ENCODE assay signal across 29 cellular contexts in genomic region chr17:51722994-51723393, GRCh38.
"Had no signal": no experiment of that assay in that cellular context is flagged by ENCODE, and none has a peak within 500 bp of the region (broad histone marks: within the 10 kb centered on the region; RNA-seq: fewer than 3 reads in every experiment).

No MANE protein-coding gene starts in this region.

- H3K36me3 Mint-ChIP-seq: activated naive CD8-positive, alpha-beta T cell treated with anti-CD3 and anti-CD28 coated beads for 36 hours; mesothelial cell of epicardium; naive B cell; stimulated activated memory B cell treated with anti-CD40 and anti-IgM and Interleukin-4, amounts not matched to agents 10 μg/mL and 1 μg/mL and 100 μg/mL, for 72 hours had no signal

- H3K4me3 Mint-ChIP-seq: activated CD4-positive, alpha-beta T cell treated with anti-CD3 and anti-CD28 coated beads for 36 hours; activated naive CD4-positive, alpha-beta T cell treated with anti-CD3 and anti-CD28 coated beads for 36 hours; activated naive CD8-positive, alpha-beta T cell treated with anti-CD3 and anti-CD28 coated beads for 36 hours; activated T-helper 1 cell treated with anti-CD3 and anti-CD28 coated beads, Interleukin-12 subunit alpha, Interleukin-12 subunit beta, Interleukin-2, Interleukin-4 antibody, amounts not matched to agents 30 ng/mL and 10 ng/mL and 1 ng/mL, durations not matched to agents 14 hours and 24 hours and 36 hours; mesothelial cell of epicardium; naive B cell; stimulated activated memory B cell treated with anti-CD40 and anti-IgM and Interleukin-4, amounts not matched to agents 10 μg/mL and 1 μg/mL and 100 μg/mL, for 72 hours; stimulated activated naive CD8-positive, alpha-beta T cell treated with anti-CD3 and anti-CD28 coated beads, Interleukin-15, amount 100 ng/mL, for 72 hours had no signal

- H3K27ac ChIP-seq: adrenal gland, body of pancreas, coronary artery, heart right ventricle, left ventricle myocardium inferior, parathyroid adenoma, psoas muscle, thyroid gland had no signal

- H3K4me1 ChIP-seq: adrenal gland, body of pancreas, heart right ventricle, left ventricle myocardium inferior, parathyroid adenoma, psoas muscle, thyroid gland had no signal

- H3K27me3 Mint-ChIP-seq: activated naive CD8-positive, alpha-beta T cell treated with anti-CD3 and anti-CD28 coated beads for 36 hours had no signal

- H3K9me3 ChIP-seq: adrenal gland, body of pancreas, left ventricle myocardium inferior, psoas muscle, thyroid gland had no signal

- H3K36me3 ChIP-seq: adrenal gland, heart right ventricle, left ventricle myocardium inferior, thyroid gland had no signal

- H3K27ac Mint-ChIP-seq: activated CD4-positive, alpha-beta T cell treated with anti-CD3 and anti-CD28 coated beads for 36 hours; activated naive CD4-positive, alpha-beta T cell treated with anti-CD3 and anti-CD28 coated beads for 36 hours; activated naive CD8-positive, alpha-beta T cell treated with anti-CD3 and anti-CD28 coated beads for 36 hours; activated T-helper 1 cell treated with anti-CD3 and anti-CD28 coated beads, Interleukin-12 subunit alpha, Interleukin-12 subunit beta, Interleukin-2, Interleukin-4 antibody, amounts not matched to agents 30 ng/mL and 10 ng/mL and 1 ng/mL, durations not matched to agents 14 hours and 24 hours and 36 hours; mesothelial cell of epicardium; stimulated activated memory B cell treated with anti-CD40 and anti-IgM and Interleukin-4, amounts not matched to agents 10 μg/mL and 1 μg/mL and 100 μg/mL, for 72 hours; stimulated activated naive CD8-positive, alpha-beta T cell treated with anti-CD3 and anti-CD28 coated beads, Interleukin-15, amount 100 ng/mL, for 72 hours had no signal

- H3K4me1 Mint-ChIP-seq: activated CD4-positive, alpha-beta T cell treated with anti-CD3 and anti-CD28 coated beads for 36 hours; activated naive CD8-positive, alpha-beta T cell treated with anti-CD3 and anti-CD28 coated beads for 36 hours; mesothelial cell of epicardium; naive B cell; stimulated activated naive CD8-positive, alpha-beta T cell treated with anti-CD3 and anti-CD28 coated beads, Interleukin-15, amount 100 ng/mL, for 72 hours had no signal

- DNase-seq: activated CD4-positive, alpha-beta T cell treated with anti-CD3 and anti-CD28 coated beads for 36 hours; activated CD4-positive, alpha-beta T cell treated with anti-CD3 and anti-CD28 coated beads, Interleukin-2, amount 50 U/mL, for 4 hours; activated CD4-positive, CD25-positive, alpha-beta regulatory T cell; activated effector memory CD4-positive, alpha-beta T cell treated with anti-CD3 and anti-CD28 coated beads, Interleukin-2, amount 50 U/mL, for 16 hours; activated naive CD4-positive, alpha-beta T cell treated with anti-CD3 and anti-CD28 coated beads for 36 hours; activated naive CD8-positive, alpha-beta T cell treated with anti-CD3 and anti-CD28 coated beads for 36 hours; adrenal gland; aorta; body of pancreas; effector memory CD4-positive, alpha-beta T cell; erythroblast; foreskin fibroblast; heart right ventricle; left ventricle myocardium inferior; naive B cell; nucleus accumbens; psoas muscle; stimulated activated CD4-positive, alpha-beta T cell treated with anti-CD3 and anti-CD28 coated beads, Interleukin-1b, Interleukin-23, amount 100 ng/mL, for 48 hours; stimulated activated CD4-positive, alpha-beta T cell treated with anti-CD3 and anti-CD28 coated beads, Interleukin-4, amount 100 ng/mL, for 4 hours; stimulated activated CD8-positive, alpha-beta memory T cell treated with anti-CD3 and anti-CD28 coated beads, Interleukin-4, amount 100 ng/mL, for 48 hours; stimulated activated naive CD8-positive, alpha-beta T cell treated with anti-CD3 and anti-CD28 coated beads, Interleukin-15, amount 100 ng/mL, for 72 hours; thyroid gland had no signal

- H3K4me3 ChIP-seq: adrenal gland, body of pancreas, coronary artery, dorsolateral prefrontal cortex, heart right ventricle, left ventricle myocardium inferior, psoas muscle, smooth muscle cell, thyroid gland had no signal

- H3K27me3 ChIP-seq: adrenal gland, body of pancreas, dorsolateral prefrontal cortex, thyroid gland had no signal
